Comparison of ENCODE assay signal across 9 cellular contexts in genomic region chr10:92692085-92692671, GRCh38. TPM values are rescaled to one million over a fixed set of nuclear protein-coding genes. Genes with fewer than 3 reads are reported as not detected.
DNase-seq lines count a peak whose midpoint lies in the region; ATAC-seq lines count a peak whose summit lies in the region.
"Had no signal": no experiment of that assay in that cellular context is flagged by ENCODE, and none has a peak within 500 bp of the region (broad histone marks: within the 10 kb centered on the region; RNA-seq: fewer than 3 reads in every experiment).

No MANE protein-coding gene starts in this region.

- H3K4me1 Mint-ChIP-seq in activated T-helper 1 cell treated with anti-CD3 and anti-CD28 coated beads, Interleukin-12 subunit alpha, Interleukin-12 subunit beta, Interleukin-2, Interleukin-4 antibody, amounts not matched to agents 30 ng/mL and 10 ng/mL and 1 ng/mL, durations not matched to agents 14 hours and 24 hours and 36 hours (ENCODE audit: low read depth) = peaks cover 23% of the 10 kb centered on the region
- peaks cover 12% of the 10 kb centered on the region for H3K4me1 Mint-ChIP-seq in stimulated activated effector memory CD8-positive, alpha-beta T cell treated with anti-CD3 and anti-CD28 coated beads, Interleukin-12 subunit alpha, Interleukin-12 subunit beta, amount 100 ng/mL, for 72 hours
- peaks cover 21% of the 10 kb centered on the region for H3K4me1 Mint-ChIP-seq in activated T-helper 2 cell treated with anti-CD3 and anti-CD28 coated beads, Interferon-gamma antibody, Interleukin-2, Interleukin-4, amounts not matched to agents 10 μg/mL and 5 μg/mL and 100 μg/mL, durations not matched to agents 14 hours and 24 hours and 36 hours (ENCODE audit: low read depth)

- peaks cover 71% of the 10 kb centered on the region for H3K27me3 Mint-ChIP-seq in activated T-helper 1 cell treated with anti-CD3 and anti-CD28 coated beads, Interleukin-12 subunit alpha, Interleukin-12 subunit beta, Interleukin-2, Interleukin-4 antibody, amounts not matched to agents 30 ng/mL and 10 ng/mL and 1 ng/mL, durations not matched to agents 14 hours and 24 hours and 36 hours (ENCODE audit: insufficient read depth)
- peaks cover 69% of the 10 kb centered on the region for H3K27me3 Mint-ChIP-seq in activated T-helper 2 cell treated with anti-CD3 and anti-CD28 coated beads, Interferon-gamma antibody, Interleukin-2, Interleukin-4, amounts not matched to agents 10 μg/mL and 5 μg/mL and 100 μg/mL, durations not matched to agents 14 hours and 24 hours and 36 hours (ENCODE audit: low read depth)

- peaks cover 13% of the 10 kb centered on the region; the same call in 1 of the 2 replicates for H3K36me3 ChIP-seq in HAP-1 (replicated peaks)

- H3K36me3 Mint-ChIP-seq in activated T-helper 1 cell treated with anti-CD3 and anti-CD28 coated beads, Interleukin-12 subunit alpha, Interleukin-12 subunit beta, Interleukin-2, Interleukin-4 antibody, amounts not matched to agents 30 ng/mL and 10 ng/mL and 1 ng/mL, durations not matched to agents 14 hours and 24 hours and 36 hours (ENCODE audit: low read depth) = no peaks in the 10 kb centered on the region
- H3K36me3 Mint-ChIP-seq in stimulated activated effector memory CD8-positive, alpha-beta T cell treated with anti-CD3 and anti-CD28 coated beads, Interleukin-12 subunit alpha, Interleukin-12 subunit beta, amount 100 ng/mL, for 72 hours = no peaks in the 10 kb centered on the region
- no peaks in the 10 kb centered on the region for H3K36me3 Mint-ChIP-seq in activated T-helper 2 cell treated with anti-CD3 and anti-CD28 coated beads, Interferon-gamma antibody, Interleukin-2, Interleukin-4, amounts not matched to agents 10 μg/mL and 5 μg/mL and 100 μg/mL, durations not matched to agents 14 hours and 24 hours and 36 hours (ENCODE audit: low read depth)

- DNase-seq in HAP-1 (ENCODE audit: low spot score in 2 of 2) = peak in 1 of 2 experiments; percentile 1
- no peak for DNase-seq in activated T-helper 1 cell treated with anti-CD3 and anti-CD28 coated beads, Interleukin-12 subunit alpha, Interleukin-12 subunit beta, Interleukin-2, Interleukin-4 antibody, amounts not matched to agents 30 ng/mL and 10 ng/mL and 1 ng/mL, durations not matched to agents 14 hours and 24 hours and 36 hours (ENCODE audit: low spot score)
- DNase-seq in stimulated activated effector memory CD8-positive, alpha-beta T cell treated with anti-CD3 and anti-CD28 coated beads, Interleukin-12 subunit alpha, Interleukin-12 subunit beta, amount 100 ng/mL, for 72 hours (ENCODE audit: low spot score in 2 of 2) = peak in 1 of 2 donors; percentile 46
- DNase-seq in activated T-helper 2 cell treated with anti-CD3 and anti-CD28 coated beads, Interferon-gamma antibody, Interleukin-2, Interleukin-4, amounts not matched to agents 10 μg/mL and 5 μg/mL and 100 μg/mL, durations not matched to agents 14 hours and 24 hours and 36 hours (ENCODE audit: low spot score) = no peak
- DNase-seq: NCI-H446 treated with DMSO at 0.1 percent for 48 hours had no signal

- ATAC-seq in stimulated activated effector memory CD8-positive, alpha-beta T cell treated with anti-CD3 and anti-CD28 coated beads, Interleukin-12 subunit alpha, Interleukin-12 subunit beta, amount 100 ng/mL, for 72 hours = no peak
- ATAC-seq in GM19463 (IDR thresholded peaks at IDR 0.05; ENCODE audit: unreplicated experiment) (no peak), HG02763 (IDR thresholded peaks at IDR 0.05; ENCODE audit: unreplicated experiment) (no peak), HG03095 (IDR thresholded peaks at IDR 0.05; ENCODE audit: unreplicated experiment) (no peak)

- H3K4me3 Mint-ChIP-seq in activated T-helper 1 cell treated with anti-CD3 and anti-CD28 coated beads, Interleukin-12 subunit alpha, Interleukin-12 subunit beta, Interleukin-2, Interleukin-4 antibody, amounts not matched to agents 30 ng/mL and 10 ng/mL and 1 ng/mL, durations not matched to agents 14 hours and 24 hours and 36 hours = peak overlapping the region; percentile 41
- H3K4me3 Mint-ChIP-seq in stimulated activated effector memory CD8-positive, alpha-beta T cell treated with anti-CD3 and anti-CD28 coated beads, Interleukin-12 subunit alpha, Interleukin-12 subunit beta, amount 100 ng/mL, for 72 hours = peak overlapping the region; percentile 66
- H3K4me3 Mint-ChIP-seq in activated T-helper 2 cell treated with anti-CD3 and anti-CD28 coated beads, Interferon-gamma antibody, Interleukin-2, Interleukin-4, amounts not matched to agents 10 μg/mL and 5 μg/mL and 100 μg/mL, durations not matched to agents 14 hours and 24 hours and 36 hours (ENCODE audit: low read depth) = no peak overlapping the region

- no peaks in the 10 kb centered on the region for H3K27me3 ChIP-seq in HAP-1 (ENCODE audit: low read depth)
- H3K27me3 ChIP-seq in layer of hippocampus (ENCODE audit: control insufficient read depth, insufficient read depth, low read length) = peaks cover 16% of the 10 kb centered on the region

- in situ Hi-C loops in HAP-1 (cut with MboI; ENCODE audit: low sequenced_read_pairs) = no loop called here

- no peak overlapping the region for H3K27ac Mint-ChIP-seq in activated T-helper 1 cell treated with anti-CD3 and anti-CD28 coated beads, Interleukin-12 subunit alpha, Interleukin-12 subunit beta, Interleukin-2, Interleukin-4 antibody, amounts not matched to agents 30 ng/mL and 10 ng/mL and 1 ng/mL, durations not matched to agents 14 hours and 24 hours and 36 hours
- no peak overlapping the region for H3K27ac Mint-ChIP-seq in stimulated activated effector memory CD8-positive, alpha-beta T cell treated with anti-CD3 and anti-CD28 coated beads, Interleukin-12 subunit alpha, Interleukin-12 subunit beta, amount 100 ng/mL, for 72 hours
- H3K27ac Mint-ChIP-seq in activated T-helper 2 cell treated with anti-CD3 and anti-CD28 coated beads, Interferon-gamma antibody, Interleukin-2, Interleukin-4, amounts not matched to agents 10 μg/mL and 5 μg/mL and 100 μg/mL, durations not matched to agents 14 hours and 24 hours and 36 hours = no peak overlapping the region

- H3K4me1 ChIP-seq in HAP-1 = peaks cover 17% of the 10 kb centered on the region

- no peaks in the 10 kb centered on the region for H3K9me3 Mint-ChIP-seq in activated T-helper 1 cell treated with anti-CD3 and anti-CD28 coated beads, Interleukin-12 subunit alpha, Interleukin-12 subunit beta, Interleukin-2, Interleukin-4 antibody, amounts not matched to agents 30 ng/mL and 10 ng/mL and 1 ng/mL, durations not matched to agents 14 hours and 24 hours and 36 hours
- no peaks in the 10 kb centered on the region for H3K9me3 Mint-ChIP-seq in stimulated activated effector memory CD8-positive, alpha-beta T cell treated with anti-CD3 and anti-CD28 coated beads, Interleukin-12 subunit alpha, Interleukin-12 subunit beta, amount 100 ng/mL, for 72 hours
- H3K9me3 Mint-ChIP-seq in activated T-helper 2 cell treated with anti-CD3 and anti-CD28 coated beads, Interferon-gamma antibody, Interleukin-2, Interleukin-4, amounts not matched to agents 10 μg/mL and 5 μg/mL and 100 μg/mL, durations not matched to agents 14 hours and 24 hours and 36 hours = no peaks in the 10 kb centered on the region

- H3K9me3 ChIP-seq in HAP-1 = no peaks in the 10 kb centered on the region

- intact Hi-C loops in activated T-helper 1 cell treated with anti-CD3 and anti-CD28 coated beads, Interleukin-12 subunit alpha, Interleukin-12 subunit beta, Interleukin-2, Interleukin-4 antibody, amounts not matched to agents 30 ng/mL and 10 ng/mL and 1 ng/mL, durations not matched to agents 14 hours and 24 hours and 36 hours (cut with micrococcal nuclease) = loop anchor here (2.0 to 10.0 kb wide), 3 partner anchors 193 to 805 kb away; partner anchors contain the start of gene CEP55
- intact Hi-C loops in activated T-helper 2 cell treated with anti-CD3 and anti-CD28 coated beads, Interferon-gamma antibody, Interleukin-2, Interleukin-4, amounts not matched to agents 10 μg/mL and 5 μg/mL and 100 μg/mL, durations not matched to agents 14 hours and 24 hours and 36 hours (cut with micrococcal nuclease) = loop anchor here (5.0 kb wide), 2 partner anchors 100 to 155 kb away; partner anchors contain the start of genes EXOC6 and KIF11

- H3K27ac ChIP-seq in layer of hippocampus (ENCODE audit: low read depth, low read length) = peak overlapping the region; percentile 62

- peak overlapping the region; percentile 71 for H3K4me3 ChIP-seq in HAP-1

RNA-seq across cellular contexts. Expression of gene HHEX, which starts 2.4 kb away (rescaled TPM):
- total RNA-seq in activated T-helper 1 cell treated with anti-CD3 and anti-CD28 coated beads, Interleukin-12 subunit alpha, Interleukin-12 subunit beta, Interleukin-2, Interleukin-4 antibody, amounts not matched to agents 30 ng/mL and 10 ng/mL and 1 ng/mL, durations not matched to agents 14 hours and 24 hours and 36 hours = 0.16 and 0.32 TPM in 2 replicates
- 0.32 and 0.46 TPM in 2 replicates for total RNA-seq in activated T-helper 2 cell treated with anti-CD3 and anti-CD28 coated beads, Interferon-gamma antibody, Interleukin-2, Interleukin-4, amounts not matched to agents 10 μg/mL and 5 μg/mL and 100 μg/mL, durations not matched to agents 14 hours and 24 hours and 36 hours
